1 cellular context compared by ENCODE assay signal in the genomic region with DNA sequence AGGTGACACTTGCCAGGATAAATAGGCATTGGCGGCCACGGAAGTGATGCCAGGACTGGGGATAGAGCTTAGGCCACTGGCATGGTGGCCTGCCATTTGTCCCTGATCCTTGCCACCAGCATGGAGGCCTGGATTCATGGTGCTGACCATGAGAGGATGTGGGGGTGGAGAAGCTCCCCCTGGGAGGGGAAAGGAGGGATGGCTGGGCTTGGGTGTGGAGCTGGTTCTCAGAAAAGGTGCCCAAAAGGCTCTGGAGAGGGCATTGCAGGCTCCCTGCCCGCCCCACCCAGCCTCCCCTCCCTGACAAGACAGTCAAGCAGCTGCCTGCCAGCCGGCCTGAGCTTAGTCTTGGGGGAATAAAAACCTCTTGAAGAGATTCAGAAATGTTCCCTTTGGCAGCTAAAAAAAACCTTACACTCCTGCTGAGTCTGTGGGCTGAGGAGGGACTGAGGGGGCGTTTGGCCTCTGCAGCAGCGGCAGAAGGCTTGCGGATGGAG.
TF ChIP-seq lines count a peak whose summit lies in the region.

No MANE protein-coding gene starts in this region.

TF ChIP-seq in SK-N-SH, 30 proteins besides CTCF, POLR2A, EP300 and RAD21 (continued from another document):
- TF ChIP-seq, protein P1, sequence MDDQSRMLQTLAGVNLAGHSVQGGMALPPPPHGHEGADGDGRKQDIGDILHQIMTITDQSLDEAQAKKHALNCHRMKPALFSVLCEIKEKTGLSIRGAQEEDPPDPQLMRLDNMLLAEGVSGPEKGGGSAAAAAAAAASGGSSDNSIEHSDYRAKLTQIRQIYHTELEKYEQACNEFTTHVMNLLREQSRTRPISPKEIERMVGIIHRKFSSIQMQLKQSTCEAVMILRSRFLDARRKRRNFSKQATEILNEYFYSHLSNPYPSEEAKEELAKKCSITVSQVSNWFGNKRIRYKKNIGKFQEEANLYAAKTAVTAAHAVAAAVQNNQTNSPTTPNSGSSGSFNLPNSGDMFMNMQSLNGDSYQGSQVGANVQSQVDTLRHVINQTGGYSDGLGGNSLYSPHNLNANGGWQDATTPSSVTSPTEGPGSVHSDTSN (IDR thresholded peaks at IDR 0.05) = no peak
- TF ChIP-seq NFIC (IDR thresholded peaks at IDR 0.05; ENCODE audit: borderline replicate concordance) (no peak), SMC3 (IDR thresholded peaks at IDR 0.05; ENCODE audit: low read depth, low read length) (no peak), FOXM1 (IDR thresholded peaks at IDR 0.05; ENCODE audit: low read depth) (no peak), POLR2AphosphoS5 (IDR thresholded peaks at IDR 0.05; ENCODE audit: low read depth, low read length) (no peak), RXRA (IDR thresholded peaks at IDR 0.05; ENCODE audit: borderline replicate concordance, low read depth) (no peak), TCF12 (IDR thresholded peaks at IDR 0.05) (no peak), NRF1 (IDR thresholded peaks at IDR 0.05; ENCODE audit: low read depth, low read length) (no peak)
- TF ChIP-seq, protein P2, sequence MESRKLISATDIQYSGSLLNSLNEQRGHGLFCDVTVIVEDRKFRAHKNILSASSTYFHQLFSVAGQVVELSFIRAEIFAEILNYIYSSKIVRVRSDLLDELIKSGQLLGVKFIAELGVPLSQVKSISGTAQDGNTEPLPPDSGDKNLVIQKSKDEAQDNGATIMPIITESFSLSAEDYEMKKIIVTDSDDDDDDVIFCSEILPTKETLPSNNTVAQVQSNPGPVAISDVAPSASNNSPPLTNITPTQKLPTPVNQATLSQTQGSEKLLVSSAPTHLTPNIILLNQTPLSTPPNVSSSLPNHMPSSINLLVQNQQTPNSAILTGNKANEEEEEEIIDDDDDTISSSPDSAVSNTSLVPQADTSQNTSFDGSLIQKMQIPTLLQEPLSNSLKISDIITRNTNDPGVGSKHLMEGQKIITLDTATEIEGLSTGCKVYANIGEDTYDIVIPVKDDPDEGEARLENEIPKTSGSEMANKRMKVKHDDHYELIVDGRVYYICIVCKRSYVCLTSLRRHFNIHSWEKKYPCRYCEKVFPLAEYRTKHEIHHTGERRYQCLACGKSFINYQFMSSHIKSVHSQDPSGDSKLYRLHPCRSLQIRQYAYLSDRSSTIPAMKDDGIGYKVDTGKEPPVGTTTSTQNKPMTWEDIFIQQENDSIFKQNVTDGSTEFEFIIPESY (IDR thresholded peaks at IDR 0.05; ENCODE audit: borderline replicate concordance, low read depth) = no peak
